In genomic region chr11:76598426-76598839, GRCh38 we compare ENCODE assay signal across 8 cellular contexts.
A peak's percentile ranks its signal among the peaks of the same experiment; 100 is the strongest.
DNase-seq lines count a peak whose midpoint lies in the region; ATAC-seq and TF ChIP-seq lines count a peak whose summit lies in the region.

No MANE protein-coding gene starts in this region.

- TF ChIP-seq CTCF in GM12873 (IDR thresholded peaks at IDR 0.05; ENCODE audit: insufficient read depth, low read depth, low read length, missing control alignments) (peak; percentile 68), astrocyte of the spinal cord (IDR thresholded peaks at IDR 0.05; ENCODE audit: low read depth, low read length) (peak; percentile 62), right lobe of liver (IDR thresholded peaks at IDR 0.05) (peak in 3 of 4 donors; percentile 20 to 40 (median 29))

- no peak for TF ChIP-seq POLR2A in right lobe of liver (IDR thresholded peaks at IDR 0.05)

- peak; percentile 37 to 69 (median 51) for ATAC-seq in right lobe of liver

- H3K4me3 ChIP-seq in astrocyte of the spinal cord (ENCODE audit: low read depth, low read length): no peak overlapping the region
- no peak overlapping the region for H3K4me3 ChIP-seq in right lobe of liver

- intact Hi-C loops in right lobe of liver (cut with DNase I): no loop called here

- in situ Hi-C loops in astrocyte of the spinal cord (cut with HindIII; ENCODE audit: low sequenced_read_pairs): no loop called here

- DNase-seq in AG08395 (ENCODE audit: low spot score) (peak; percentile 72), NCI-H460 (ENCODE audit: extremely low read depth, low read depth) (peak; percentile 31), astrocyte of the spinal cord (ENCODE audit: low read depth, low spot score) (peak; percentile 51), right lobe of liver (no peak), NCI-H1436 treated with DMSO at 0.1 percent for 48 hours (lab: John Stamatoyannopoulos, UW) (no peak), occipital lobe (lab: John Stamatoyannopoulos, UW) (no peak)
- no peak for DNase-seq in activated naive CD4-positive, alpha-beta T cell treated with anti-CD3 and anti-CD28 coated beads, Interleukin-2, amount 50 U/mL, for 16 hours

- H3K36me3 ChIP-seq in right lobe of liver: no peaks in the 10 kb centered on the region

- 36% methylated on average over 4 of the region's 6 CpGs for WGBS in right lobe of liver (ENCODE audit: insufficient coverage, low coverage, low lambda C conversion rate, missing lambda C conversion rate)

- H3K27me3 ChIP-seq in right lobe of liver: no peaks in the 10 kb centered on the region

- no peaks in the 10 kb centered on the region for H3K4me1 ChIP-seq in right lobe of liver

- H3K9me3 ChIP-seq in right lobe of liver: no peaks in the 10 kb centered on the region

- no peak overlapping the region for H3K27ac ChIP-seq in right lobe of liver

Comparison
In these comparisons a context has a peak if more than half of its experiments do, and no peak if none do; other contexts are left out.
1. DNase-seq: peak in AG08395 (single experiment), NCI-H460 (single experiment) and astrocyte of the spinal cord (single experiment); none in right lobe of liver (0 of 3), NCI-H1436 treated with DMSO at 0.1 percent for 48 hours (single experiment), occipital lobe (single experiment) and activated naive CD4-positive, alpha-beta T cell treated with anti-CD3 and anti-CD28 coated beads, Interleukin-2, amount 50 U/mL, for 16 hours (single experiment).
2. Peak in every context shown above with its lines, with median percentiles within 50 percentile points of each other: CTCF ChIP-seq.